In genomic region chr2:217785544-217786045, GRCh38 we compare ENCODE assay signal across 8 cellular contexts.
A peak's percentile ranks its signal among the peaks of the same experiment; 100 is the strongest.
DNase-seq lines count a peak whose midpoint lies in the region; ATAC-seq, FAIRE-seq and TF ChIP-seq lines count a peak whose summit lies in the region.

No MANE protein-coding gene starts in this region.

- TF ChIP-seq CTCF in NB4 (IDR thresholded peaks at IDR 0.05; ENCODE audit: low read depth, low read length): peak; percentile 95
- peak; percentile 93 for TF ChIP-seq CTCF in astrocyte of the cerebellum (IDR thresholded peaks at IDR 0.05; ENCODE audit: low read depth, low read length, missing control alignments)

- ATAC-seq in GM21723 (IDR thresholded peaks at IDR 0.05; ENCODE audit: unreplicated experiment) (peak; percentile 67), GM19328 (IDR thresholded peaks at IDR 0.05; ENCODE audit: unreplicated experiment) (no peak)

- no peaks in the 10 kb centered on the region for H3K4me1 ChIP-seq in small intestine (ENCODE audit: control insufficient read depth in 2 of 2, insufficient read depth in 1 of 2, low read depth in 1 of 2, low read length in 1 of 2)

- no peaks in the 10 kb centered on the region for H3K9me3 ChIP-seq in small intestine (ENCODE audit: control insufficient read depth, low read depth)

- no peak overlapping the region for H3K27ac ChIP-seq in small intestine (ENCODE audit: low read depth in 1 of 2, low read length in 1 of 2)

- no peak for TF ChIP-seq POLR2A in NB4 (IDR thresholded peaks at IDR 0.05; ENCODE audit: extremely low read depth, insufficient read length)

- no peaks in the 10 kb centered on the region for H3K36me3 ChIP-seq in small intestine (ENCODE audit: control insufficient read depth in 2 of 2, insufficient read depth in 2 of 2, low read length in 2 of 2)

- WGBS in small intestine, 3 donors: 17 to 21% (median 18%) methylated on average over 10 of the region's 10 CpGs

- in situ Hi-C loops in astrocyte of the cerebellum (cut with HindIII; ENCODE audit: low sequenced_read_pairs): loop anchor here (5.0 kb wide), 1 partner anchor 252 kb away; no protein-coding TSS in a partner anchor

- FAIRE-seq in small intestine (lab: Jason Lieb, UNC): no peak

- DNase-seq in D341Med (ENCODE audit: low spot score): peak; percentile 76
- peak; percentile 77 for DNase-seq in NB4 (ENCODE audit: low read depth)
- DNase-seq in T-helper 9 cell: peak; percentile 65
- peak; percentile 33 for DNase-seq in astrocyte of the cerebellum (ENCODE audit: low read depth)
- DNase-seq in hypothalamus (lab: John Stamatoyannopoulos, UW): peak in 49 of 51 donors; percentile 15 to 85 (median 63)
- peak; percentile 60 for DNase-seq in small intestine

- H3K27me3 ChIP-seq in small intestine (ENCODE audit: control insufficient read depth in 2 of 2, insufficient read depth in 2 of 2, low read length in 2 of 2): no peaks in the 10 kb centered on the region

- H3K4me3 ChIP-seq in NB4 (ENCODE audit: low read depth, low read length) (no peak overlapping the region), astrocyte of the cerebellum (ENCODE audit: low read depth, low read length) (no peak overlapping the region), small intestine (ENCODE audit: low read depth in 1 of 2, low read length in 2 of 2) (no peak overlapping the region)
